27 cellular contexts compared by ENCODE assay signal in the genomic region with DNA sequence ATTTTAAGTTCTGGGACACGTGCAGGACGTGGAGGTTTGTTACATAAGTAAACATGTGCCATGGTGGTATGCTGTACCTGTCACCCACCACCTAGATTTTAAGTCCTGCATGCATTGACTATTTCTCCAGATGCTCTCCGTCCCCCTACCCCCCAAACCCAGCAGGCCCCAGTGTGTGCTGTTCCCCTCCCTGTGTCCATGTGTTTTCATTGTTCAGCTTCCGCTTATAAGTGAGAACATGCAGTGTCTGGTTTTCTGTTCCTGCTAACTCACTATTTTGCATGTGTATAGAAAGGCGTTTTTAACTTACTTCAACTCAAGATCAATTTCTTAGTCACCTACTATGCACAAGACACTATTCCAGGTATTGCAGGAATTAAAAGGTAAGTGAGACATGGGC.
"Had no signal": no experiment of that assay in that cellular context is flagged by ENCODE, and none has a peak within 500 bp of the region (broad histone marks: within the 10 kb centered on the region; RNA-seq: fewer than 3 reads in every experiment).

No MANE protein-coding gene starts in this region.

- H3K27ac Mint-ChIP-seq: immature natural killer cell; natural killer cell; nephron progenitor cell; neural progenitor cell; progenitor cell of endocrine pancreas; stimulated activated memory B cell treated with anti-CD40 and anti-IgM and Interleukin-4, amounts not matched to agents 10 μg/mL and 1 μg/mL and 100 μg/mL, for 72 hours; stimulated activated naive CD8-positive, alpha-beta T cell treated with anti-CD3 and anti-CD28 coated beads, Interleukin-15, amount 100 ng/mL, for 72 hours had no signal

- H3K27me3 ChIP-seq: left lung, neural progenitor cell, neutrophil, right atrium auricular region, right lobe of liver, upper lobe of left lung had no signal

- H3K9me3 Mint-ChIP-seq: immature natural killer cell; natural killer cell; nephron progenitor cell; neural progenitor cell; stimulated activated memory B cell treated with anti-CD40 and anti-IgM and Interleukin-4, amounts not matched to agents 10 μg/mL and 1 μg/mL and 100 μg/mL, for 72 hours had no signal

- H3K4me3 Mint-ChIP-seq: immature natural killer cell; natural killer cell; nephron progenitor cell; neural progenitor cell; stimulated activated memory B cell treated with anti-CD40 and anti-IgM and Interleukin-4, amounts not matched to agents 10 μg/mL and 1 μg/mL and 100 μg/mL, for 72 hours; stimulated activated naive CD8-positive, alpha-beta T cell treated with anti-CD3 and anti-CD28 coated beads, Interleukin-15, amount 100 ng/mL, for 72 hours had no signal

- H3K27me3 Mint-ChIP-seq: progenitor cell of endocrine pancreas; stimulated activated memory B cell treated with anti-CD40 and anti-IgM and Interleukin-4, amounts not matched to agents 10 μg/mL and 1 μg/mL and 100 μg/mL, for 72 hours; stimulated activated naive CD8-positive, alpha-beta T cell treated with anti-CD3 and anti-CD28 coated beads, Interleukin-15, amount 100 ng/mL, for 72 hours had no signal

- H3K4me3 ChIP-seq: left lung, lower lobe of right lung, neural progenitor cell, right atrium auricular region, right lobe of liver, smooth muscle cell, transverse colon, upper lobe of left lung had no signal

- H3K4me1 Mint-ChIP-seq: natural killer cell; nephron progenitor cell; stimulated activated memory B cell treated with anti-CD40 and anti-IgM and Interleukin-4, amounts not matched to agents 10 μg/mL and 1 μg/mL and 100 μg/mL, for 72 hours had no signal

- H3K36me3 Mint-ChIP-seq: immature natural killer cell; natural killer cell; neural progenitor cell; stimulated activated memory B cell treated with anti-CD40 and anti-IgM and Interleukin-4, amounts not matched to agents 10 μg/mL and 1 μg/mL and 100 μg/mL, for 72 hours had no signal

- H3K27ac ChIP-seq: left lung, lower lobe of right lung, neural progenitor cell, neutrophil, right atrium auricular region, right lobe of liver, transverse colon, upper lobe of left lung had no signal

- ATAC-seq: left colon; left lung; lower lobe of right lung; natural killer cell; right lobe of liver; stimulated activated memory B cell treated with anti-CD40 and anti-IgM and Interleukin-4, amounts not matched to agents 10 μg/mL and 1 μg/mL and 100 μg/mL, for 72 hours had no signal

- DNase-seq: hypothalamus; immature natural killer cell; kidney; left colon; left lung; lower lobe of right lung; mammary epithelial cell; mesenchymal stem cell; natural killer cell; nephron progenitor cell; occipital lobe; right lobe of liver; stimulated activated CD4-positive, alpha-beta T cell treated with anti-CD3 and anti-CD28 coated beads, Interleukin-1b, Interleukin-23, amount 100 ng/mL, for 48 hours; stimulated activated CD4-positive, alpha-beta T cell treated with anti-CD3 and anti-CD28 coated beads, Interleukin-2, amount 100 ng/mL, for 48 hours; stimulated activated CD4-positive, alpha-beta T cell treated with anti-CD3 and anti-CD28 coated beads, Interleukin-4, amount 100 ng/mL, for 4 hours; stimulated activated CD8-positive, alpha-beta memory T cell treated with anti-CD3 and anti-CD28 coated beads, Interleukin-4, amount 100 ng/mL, for 48 hours; stimulated activated naive CD4-positive, alpha-beta T cell treated with Interleukin-2 at 50 U/mL for 16 hours; stimulated activated naive CD8-positive, alpha-beta T cell treated with anti-CD3 and anti-CD28 coated beads, Interleukin-15, amount 100 ng/mL, for 72 hours; substantia nigra; transverse colon; upper lobe of left lung had no signal

- H2AFZ ChIP-seq: neural progenitor cell had no signal

- H3K4me2 ChIP-seq: neural progenitor cell, smooth muscle cell had no signal

- H3K36me3 ChIP-seq: left lung, lower lobe of right lung, neural progenitor cell, neutrophil, right atrium auricular region, right lobe of liver, transverse colon, upper lobe of left lung had no signal

- H3K4me1 ChIP-seq: left lung, neural progenitor cell, right lobe of liver had no signal

- H3K9me3 ChIP-seq: left lung, lower lobe of right lung, neutrophil, right atrium auricular region, right lobe of liver, transverse colon, upper lobe of left lung had no signal
